ENCODE assay signal across 9 cellular contexts in the genomic region with DNA sequence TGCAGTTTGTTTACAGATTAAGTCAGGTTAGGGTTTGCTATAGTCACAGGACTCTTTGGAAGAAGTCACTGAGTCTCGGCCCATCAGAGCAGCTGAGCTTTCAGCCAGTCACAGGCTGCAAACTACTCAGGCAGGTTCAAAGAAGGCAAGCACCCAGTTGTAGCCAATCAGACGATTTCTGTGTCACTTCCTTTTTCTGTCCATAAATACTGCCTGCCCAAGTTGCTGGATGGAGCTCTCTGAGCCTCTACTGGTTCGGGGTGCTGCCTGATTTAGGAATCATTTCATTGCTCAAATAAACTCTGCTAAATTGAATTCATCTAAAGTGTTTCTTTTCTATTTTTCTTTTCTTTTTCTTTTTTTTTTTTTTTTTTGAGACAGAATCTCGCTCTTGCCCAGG. TPM values are rescaled to one million over a fixed set of nuclear protein-coding genes. Genes with fewer than 3 reads are reported as not detected.
DNase-seq lines count a peak whose midpoint lies in the region; ATAC-seq and TF ChIP-seq lines count a peak whose summit lies in the region.
"Had no signal": no experiment of that assay in that cellular context is flagged by ENCODE, and none has a peak within 500 bp of the region (broad histone marks: within the 10 kb centered on the region; RNA-seq: fewer than 3 reads in every experiment).

No MANE protein-coding gene starts in this region.

- H3K4me1 Mint-ChIP-seq in CD8-positive, alpha-beta memory T cell, result peaks cover 28 to 58% (median 45%) of the 10 kb centered on the region in 3 donors
- H3K4me1 Mint-ChIP-seq in T-helper 2 cell treated with Interferon-gamma antibody and Interleukin-4, amounts not matched to agents 5 μg/mL and 100 μg/mL, for 36 hours (ENCODE audit: low read depth), result peaks cover 22% of the 10 kb centered on the region
- H3K4me1 Mint-ChIP-seq in type B pancreatic cell (ENCODE audit: unreplicated experiment), result no peaks in the 10 kb centered on the region

- ATAC-seq in HG02678 (IDR thresholded peaks at IDR 0.05; ENCODE audit: unreplicated experiment) (peak; percentile 37), left lobe of liver (no peak)

- peak overlapping the region in 7 of 8 donors; percentile 52 to 95 (median 87) for H3K27ac Mint-ChIP-seq in CD8-positive, alpha-beta memory T cell
- peak overlapping the region; percentile 68 for H3K27ac Mint-ChIP-seq in T-helper 2 cell treated with Interferon-gamma antibody and Interleukin-4, amounts not matched to agents 5 μg/mL and 100 μg/mL, for 36 hours
- no peak overlapping the region for H3K27ac Mint-ChIP-seq in type B pancreatic cell

- TF ChIP-seq CTCF in WERI-Rb-1 (IDR thresholded peaks at IDR 0.05; ENCODE audit: low read depth, low read length) (no peak), type B pancreatic cell (conservative IDR thresholded peaks at IDR 0.05) (no peak)

- POLR2A ChIA-PET in CD8-positive, alpha-beta memory T cell (lab: Charles Lee), result interaction anchor here (0.7 to 1.6 kb wide), 4 partner anchors 26 to 150 kb away, joined by 4 to 8 read pairs (median 5); no protein-coding TSS in a partner anchor

- H3K27me3 ChIP-seq in CD8-positive, alpha-beta memory T cell (ENCODE audit: insufficient read depth, low read length, poor library complexity, severe bottlenecking), result no peaks in the 10 kb centered on the region
- no peaks in the 10 kb centered on the region for H3K27me3 ChIP-seq in WERI-Rb-1 (ENCODE audit: insufficient read depth, low read depth, severe bottlenecking)

- CTCF ChIA-PET in CD8-positive, alpha-beta memory T cell (lab: Charles Lee), result interaction anchor here (0.8 to 2.4 kb wide), 4 partner anchors 9 to 52 kb away, joined by 3 to 9 read pairs (median 3); no protein-coding TSS in a partner anchor

- no peaks in the 10 kb centered on the region for H3K9me3 ChIP-seq in CD8-positive, alpha-beta memory T cell (ENCODE audit: low read length)
- H3K9me3 ChIP-seq in WERI-Rb-1 (ENCODE audit: severe bottlenecking), result peaks cover 18% of the 10 kb centered on the region

- peaks cover 7 to 13% (median 9%) of the 10 kb centered on the region in 5 donors for H3K9me3 Mint-ChIP-seq in CD8-positive, alpha-beta memory T cell
- peaks cover 16% of the 10 kb centered on the region for H3K9me3 Mint-ChIP-seq in T-helper 2 cell treated with Interferon-gamma antibody and Interleukin-4, amounts not matched to agents 5 μg/mL and 100 μg/mL, for 36 hours
- peaks cover 9% of the 10 kb centered on the region for H3K9me3 Mint-ChIP-seq in type B pancreatic cell

- H3K36me3 ChIP-seq in CD8-positive, alpha-beta memory T cell (ENCODE audit: insufficient read depth, low read length), result no peaks in the 10 kb centered on the region
- H3K36me3 ChIP-seq in WERI-Rb-1, result no peaks in the 10 kb centered on the region

- H3K27me3 Mint-ChIP-seq in CD8-positive, alpha-beta memory T cell, result no peaks in the 10 kb centered on the region
- peaks cover 11% of the 10 kb centered on the region for H3K27me3 Mint-ChIP-seq in T-helper 2 cell treated with Interferon-gamma antibody and Interleukin-4, amounts not matched to agents 5 μg/mL and 100 μg/mL, for 36 hours (ENCODE audit: low read depth)
- peaks cover 9% of the 10 kb centered on the region for H3K27me3 Mint-ChIP-seq in type B pancreatic cell

- peak overlapping the region in 1 of 7 donors; percentile 41 for H3K4me3 Mint-ChIP-seq in CD8-positive, alpha-beta memory T cell
- no peak overlapping the region for H3K4me3 Mint-ChIP-seq in T-helper 2 cell treated with Interferon-gamma antibody and Interleukin-4, amounts not matched to agents 5 μg/mL and 100 μg/mL, for 36 hours
- H3K4me3 Mint-ChIP-seq in type B pancreatic cell, result no peak overlapping the region

- peaks cover 36% of the 10 kb centered on the region for H3K4me1 ChIP-seq in CD8-positive, alpha-beta memory T cell (ENCODE audit: insufficient read depth, low read length)

- DNase-seq in CD8-positive, alpha-beta memory T cell, result peak in 1 of 5 donors; percentile 39
- no peak for DNase-seq in T-helper 2 cell treated with Interferon-gamma antibody and Interleukin-4, amounts not matched to agents 5 μg/mL and 100 μg/mL, for 36 hours (ENCODE audit: low spot score)
- peak; percentile 33 for DNase-seq in left lobe of liver (ENCODE audit: low spot score)
- DNase-seq in dedifferentiated amniotic fluid mesenchymal stem cell (ENCODE audit: extremely low spot score), result no peak
- no peak for DNase-seq in WERI-Rb-1
- no peak for DNase-seq in type B pancreatic cell (ENCODE audit: extremely low spot score, unreplicated experiment)
- DNase-seq in NCI-H128 (lab: John Stamatoyannopoulos, UW; ENCODE audit: unreplicated experiment), result no peak
- DNase-seq: midbrain had no signal

- no peak overlapping the region for H3K4me3 ChIP-seq in CD8-positive, alpha-beta memory T cell (ENCODE audit: low read length)
- H3K4me3 ChIP-seq in WERI-Rb-1 (ENCODE audit: low read depth, low read length), result no peak overlapping the region

- H3K36me3 Mint-ChIP-seq in CD8-positive, alpha-beta memory T cell, result peaks cover 0 to 11% (median 0%) of the 10 kb centered on the region in 3 donors
- H3K36me3 Mint-ChIP-seq in T-helper 2 cell treated with Interferon-gamma antibody and Interleukin-4, amounts not matched to agents 5 μg/mL and 100 μg/mL, for 36 hours (ENCODE audit: low read depth), result peaks cover 2% of the 10 kb centered on the region
- H3K36me3 Mint-ChIP-seq in type B pancreatic cell, result no peaks in the 10 kb centered on the region

- H3K27ac ChIP-seq in CD8-positive, alpha-beta memory T cell (ENCODE audit: low read depth, low read length), result no peak overlapping the region
- no peak overlapping the region for H3K27ac ChIP-seq in WERI-Rb-1

RNA-seq across cellular contexts. Expression of a gene that starts 7.3 kb away (rescaled TPM):
- 10 to 100 TPM; 68.8 to 75.4 TPM for total RNA-seq in CD8-positive, alpha-beta memory T cell
- polyA plus RNA-seq in CD8-positive, alpha-beta memory T cell, result 35.7 TPM
- total RNA-seq in left lobe of liver (59.8 TPM), type B pancreatic cell (ENCODE audit: low replicate concordance) (31.4 and 45.4 TPM in 2 replicates)

RNA-seq across cellular contexts. Expression of a gene that starts 29.5 kb away (rescaled TPM):
- total RNA-seq in CD8-positive, alpha-beta memory T cell, result 10 to 100 TPM; 87.7 to 92.3 TPM
- 57.4 TPM for polyA plus RNA-seq in CD8-positive, alpha-beta memory T cell
- total RNA-seq in left lobe of liver, result 13.1 TPM
- 25.3 and 26.1 TPM in 2 replicates for total RNA-seq in type B pancreatic cell (ENCODE audit: low replicate concordance)

RNA-seq across cellular contexts. Expression of a gene that starts 58.0 kb away (rescaled TPM):
- 100 to 1,000 TPM; 185 to 192 TPM for total RNA-seq in CD8-positive, alpha-beta memory T cell
- polyA plus RNA-seq in CD8-positive, alpha-beta memory T cell, result 217 TPM
- total RNA-seq in left lobe of liver, result 113 TPM
- total RNA-seq in type B pancreatic cell (ENCODE audit: low replicate concordance), result 197 and 235 TPM in 2 replicates
